Comparison of ENCODE assay signal across 21 cellular contexts in genomic region chr12:109139791-109140190, GRCh38.
"Had no signal": no experiment of that assay in that cellular context is flagged by ENCODE, and none has a peak within 500 bp of the region (broad histone marks: within the 10 kb centered on the region; RNA-seq: fewer than 3 reads in every experiment).

No MANE protein-coding gene starts in this region.

- H3K27me3 ChIP-seq: esophagus squamous epithelium, neutrophil, ovary, upper lobe of right lung had no signal

- H3K27ac ChIP-seq: neutrophil, ovary, upper lobe of right lung had no signal

- FAIRE-seq: keratinocyte had no signal

- ATAC-seq: activated T-cell treated with anti-CD3 and anti-CD28 coated beads, Interleukin-2, amount 50 U/mL, for 4 hours; natural killer cell treated with Interleukin-12 subunit alpha and Interleukin-12 subunit beta and Interleukin-15 and Interleukin-18, amount 100 ng/mL, for 72 hours; stimulated activated naive B cell treated with anti-CD40 and anti-IgM and Interleukin-4, amounts not matched to agents 10 μg/mL and 1 μg/mL and 100 μg/mL, for 72 hours; T-helper 17 cell; upper lobe of right lung had no signal

- H3K36me3 ChIP-seq: esophagus squamous epithelium, neutrophil, ovary, upper lobe of right lung had no signal

- H3K4me3 ChIP-seq: esophagus squamous epithelium, ovary, upper lobe of right lung had no signal

- DNase-seq: activated CD4-positive, alpha-beta T cell treated with anti-CD3 and anti-CD28 coated beads for 4 hours; activated CD4-positive, alpha-beta T cell treated with anti-CD3 and anti-CD28 coated beads, Interleukin-2, amount 50 U/mL, for 48 hours; activated CD4-positive, CD25-positive, alpha-beta regulatory T cell; activated CD8-positive, alpha-beta memory T cell treated with anti-CD3 and anti-CD28 coated beads, Interleukin-2, amount 50 U/mL, for 48 hours; activated naive CD4-positive, alpha-beta T cell treated with Interleukin-2 at 50 U/mL for 16 hours; activated naive CD8-positive, alpha-beta T cell treated with anti-CD3 and anti-CD28 coated beads for 36 hours; activated T-cell treated with anti-CD3 and anti-CD28 coated beads, Interleukin-2, amount 50 U/mL, for 4 hours; amygdala; cortex of kidney; endodermal cell; esophagus squamous epithelium; midbrain; ovary; stimulated activated CD4-positive, alpha-beta T cell treated with anti-CD3 and anti-CD28 coated beads, Interleukin-1b, Interleukin-23, amount 100 ng/mL, for 48 hours; stimulated activated naive B cell treated with anti-CD40 and anti-IgM and Interleukin-4, amounts not matched to agents 10 μg/mL and 1 μg/mL and 100 μg/mL, for 72 hours; SW 1271; T-helper 17 cell; upper lobe of right lung had no signal

- H3K9me3 ChIP-seq: esophagus squamous epithelium, neutrophil, ovary, upper lobe of right lung had no signal

- H3K4me1 ChIP-seq: upper lobe of right lung had no signal
